Comparison of ENCODE assay signal across 13 cellular contexts in the genomic region with DNA sequence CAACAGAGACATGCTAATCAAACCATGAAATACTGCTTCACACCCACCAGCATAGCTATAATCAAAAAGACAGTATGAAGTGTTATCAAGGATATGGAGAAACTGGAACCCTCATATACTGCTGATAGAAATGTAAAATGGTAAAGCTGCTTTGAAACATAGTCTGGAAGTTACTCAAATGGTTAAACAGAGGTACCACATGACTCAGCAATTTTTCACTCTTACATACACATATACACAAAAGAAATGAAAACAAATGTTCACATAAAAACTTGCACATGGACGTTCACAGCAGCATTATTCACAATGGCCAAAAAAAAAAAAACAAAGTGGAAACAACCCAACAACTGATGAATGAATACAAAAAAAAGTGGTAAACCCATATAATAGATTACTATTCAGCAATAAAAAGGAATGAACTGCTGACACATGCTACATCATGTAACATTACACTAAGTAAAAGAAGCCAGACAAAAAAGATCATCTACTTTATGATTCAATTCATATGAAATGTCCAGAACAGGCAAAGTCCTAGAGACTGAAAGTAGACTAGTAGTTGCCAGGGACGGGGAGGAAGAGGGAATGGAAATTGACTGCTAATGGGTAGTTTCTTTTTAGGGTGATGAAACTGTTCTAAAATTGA. TPM values are rescaled to one million over a fixed set of nuclear protein-coding genes. Genes with fewer than 3 reads are reported as not detected.
DNase-seq lines count a peak whose midpoint lies in the region; ATAC-seq and TF ChIP-seq lines count a peak whose summit lies in the region.
"Had no signal": no experiment of that assay in that cellular context is flagged by ENCODE, and none has a peak within 500 bp of the region (broad histone marks: within the 10 kb centered on the region; RNA-seq: fewer than 3 reads in every experiment).

No MANE protein-coding gene starts in this region.

- DNase-seq in EL (peak; percentile 24), brain microvascular endothelial cell (peak; percentile 8), lung microvascular endothelial cell (ENCODE audit: low read depth in 2 of 2) (peak; percentile 10 to 46), NCI-H146 treated with DMSO at 0.1 percent for 48 hours (lab: John Stamatoyannopoulos, UW; ENCODE audit: unreplicated experiment) (no peak), Right ventricle myocardium inferior (ENCODE audit: missing footprints) (no peak), hippocampal formation (lab: John Stamatoyannopoulos, UW) (no peak)
- DNase-seq: esophagus squamous epithelium; NCI-H187; stimulated activated CD4-positive, alpha-beta T cell treated with anti-CD3 and anti-CD28 coated beads, Interleukin-15, amount 100 ng/mL, for 24 hours; stimulated activated naive CD4-positive, alpha-beta T cell had no signal

- H3K4me1 ChIP-seq in KMS-11 (ENCODE audit: low read depth, poor library complexity, severe bottlenecking): peaks cover 25% of the 10 kb centered on the region

- H3K79me2 ChIP-seq in KMS-11 (ENCODE audit: insufficient read depth, low read depth): peaks cover 98% of the 10 kb centered on the region

- no peak for ATAC-seq in HG03135 (IDR thresholded peaks at IDR 0.05; ENCODE audit: unreplicated experiment)
- ATAC-seq in Right ventricle myocardium inferior: no peak

- in situ Hi-C loops in brain microvascular endothelial cell (cut with HindIII; ENCODE audit: low pct_ligation_motif_present, low sequenced_read_pairs): no loop called here

- H3K4me2 ChIP-seq in KMS-11: peak overlapping the region; percentile 11; the same call in 1 of the 2 replicates

- no peak for TF ChIP-seq CTCF in KMS-11 (conservative IDR thresholded peaks at IDR 0.05; ENCODE audit: low read depth, low read length)
- no peak for TF ChIP-seq CTCF in brain microvascular endothelial cell (IDR thresholded peaks at IDR 0.05; ENCODE audit: low read depth, low read length, missing control alignments)

- H3K27ac ChIP-seq in KMS-11: no peak overlapping the region
- peak overlapping the region; percentile 23 for H3K27ac ChIP-seq in brain microvascular endothelial cell
- H3K27ac ChIP-seq: neutrophil had no signal

- no peak overlapping the region for H3K9ac ChIP-seq in KMS-11

- no peaks in the 10 kb centered on the region for H3K36me3 ChIP-seq in KMS-11 (ENCODE audit: insufficient read depth)
- H3K36me3 ChIP-seq in brain microvascular endothelial cell (replicated peaks): no peaks in the 10 kb centered on the region
- H3K36me3 ChIP-seq: neutrophil had no signal

- no peak overlapping the region for H2AFZ ChIP-seq in KMS-11 (ENCODE audit: low read depth)

- peaks cover 12% of the 10 kb centered on the region for H4K20me1 ChIP-seq in KMS-11 (ENCODE audit: insufficient read depth)

- H3K27me3 ChIP-seq in KMS-11 (ENCODE audit: insufficient read depth, low read depth) (no peaks in the 10 kb centered on the region), brain microvascular endothelial cell (replicated peaks) (no peaks in the 10 kb centered on the region)
- H3K27me3 ChIP-seq: esophagus squamous epithelium, neutrophil had no signal

- no peak overlapping the region for H3K4me3 ChIP-seq in KMS-11 (IDR thresholded peaks at IDR 0.05; ENCODE audit: insufficient read depth, low read depth, low read length)
- H3K4me3 ChIP-seq in brain microvascular endothelial cell (ENCODE audit: low read depth, low read length): no peak overlapping the region
- H3K4me3 ChIP-seq: esophagus squamous epithelium had no signal

- intact Hi-C loops in Right ventricle myocardium inferior (cut with DNase I): no loop called here

RNA-seq across cellular contexts. Expression of a gene that starts 23.2 kb away (rescaled TPM):
- 15.0 and 20.8 TPM in 2 replicates for total RNA-seq in lung microvascular endothelial cell
- 43.7 TPM for total RNA-seq in Right ventricle myocardium inferior

Comparison
In these comparisons a context has a peak if more than half of its experiments do, and no peak if none do; other contexts are left out.
1. DNase-seq: peak in EL (single experiment), brain microvascular endothelial cell (single experiment) and lung microvascular endothelial cell (2 of 2); none in NCI-H146 treated with DMSO at 0.1 percent for 48 hours (single experiment), Right ventricle myocardium inferior (single experiment) and hippocampal formation (0 of 2).